8 cellular contexts compared by ENCODE assay signal in genomic region chr2:44778671-44779476, GRCh38.
DNase-seq lines count a peak whose midpoint lies in the region; ATAC-seq and TF ChIP-seq lines count a peak whose summit lies in the region.

No MANE protein-coding gene starts in this region.

- H3K9me3 Mint-ChIP-seq in glutamatergic neuron (ENCODE audit: unreplicated experiment): peaks cover 6% of the 10 kb centered on the region
- no peaks in the 10 kb centered on the region for H3K9me3 Mint-ChIP-seq in activated T-helper 2 cell treated with anti-CD3 and anti-CD28 coated beads, Interferon-gamma antibody, Interleukin-2, Interleukin-4, amounts not matched to agents 10 μg/mL and 5 μg/mL and 100 μg/mL, durations not matched to agents 14 hours and 24 hours and 36 hours

- H3K27ac Mint-ChIP-seq in glutamatergic neuron (ENCODE audit: unreplicated experiment): peak overlapping the region; percentile 28
- no peak overlapping the region for H3K27ac Mint-ChIP-seq in activated T-helper 2 cell treated with anti-CD3 and anti-CD28 coated beads, Interferon-gamma antibody, Interleukin-2, Interleukin-4, amounts not matched to agents 10 μg/mL and 5 μg/mL and 100 μg/mL, durations not matched to agents 14 hours and 24 hours and 36 hours

- H3K4me1 Mint-ChIP-seq in glutamatergic neuron (ENCODE audit: low read depth, unreplicated experiment): peaks cover 20% of the 10 kb centered on the region
- H3K4me1 Mint-ChIP-seq in activated T-helper 2 cell treated with anti-CD3 and anti-CD28 coated beads, Interferon-gamma antibody, Interleukin-2, Interleukin-4, amounts not matched to agents 10 μg/mL and 5 μg/mL and 100 μg/mL, durations not matched to agents 14 hours and 24 hours and 36 hours (ENCODE audit: low read depth): peaks cover 4% of the 10 kb centered on the region

- H3K4me3 Mint-ChIP-seq in glutamatergic neuron (ENCODE audit: unreplicated experiment): peak overlapping the region; percentile 68
- no peak overlapping the region for H3K4me3 Mint-ChIP-seq in activated T-helper 2 cell treated with anti-CD3 and anti-CD28 coated beads, Interferon-gamma antibody, Interleukin-2, Interleukin-4, amounts not matched to agents 10 μg/mL and 5 μg/mL and 100 μg/mL, durations not matched to agents 14 hours and 24 hours and 36 hours (ENCODE audit: low read depth)

- peaks cover 6% of the 10 kb centered on the region for H3K27me3 Mint-ChIP-seq in glutamatergic neuron (ENCODE audit: unreplicated experiment)
- H3K27me3 Mint-ChIP-seq in activated T-helper 2 cell treated with anti-CD3 and anti-CD28 coated beads, Interferon-gamma antibody, Interleukin-2, Interleukin-4, amounts not matched to agents 10 μg/mL and 5 μg/mL and 100 μg/mL, durations not matched to agents 14 hours and 24 hours and 36 hours (ENCODE audit: low read depth): peaks cover 9% of the 10 kb centered on the region

- peaks cover 14% of the 10 kb centered on the region for H3K36me3 Mint-ChIP-seq in glutamatergic neuron (ENCODE audit: unreplicated experiment)
- no peaks in the 10 kb centered on the region for H3K36me3 Mint-ChIP-seq in activated T-helper 2 cell treated with anti-CD3 and anti-CD28 coated beads, Interferon-gamma antibody, Interleukin-2, Interleukin-4, amounts not matched to agents 10 μg/mL and 5 μg/mL and 100 μg/mL, durations not matched to agents 14 hours and 24 hours and 36 hours (ENCODE audit: low read depth)

- ATAC-seq in GM21423 (IDR thresholded peaks at IDR 0.05; ENCODE audit: unreplicated experiment) (peak; percentile 89), HG03469 (IDR thresholded peaks at IDR 0.05; ENCODE audit: unreplicated experiment) (peak; percentile 81)

- intact Hi-C loops in activated T-helper 2 cell treated with anti-CD3 and anti-CD28 coated beads, Interferon-gamma antibody, Interleukin-2, Interleukin-4, amounts not matched to agents 10 μg/mL and 5 μg/mL and 100 μg/mL, durations not matched to agents 14 hours and 24 hours and 36 hours (cut with micrococcal nuclease): no loop called here

- DNase-seq in GM10266 (ENCODE audit: extremely low spot score): peak; percentile 87
- DNase-seq in glutamatergic neuron: no peak
- no peak for DNase-seq in NCI-H1105 (lab: John Stamatoyannopoulos, UW)
- no peak for DNase-seq in activated T-helper 2 cell treated with anti-CD3 and anti-CD28 coated beads, Interferon-gamma antibody, Interleukin-2, Interleukin-4, amounts not matched to agents 10 μg/mL and 5 μg/mL and 100 μg/mL, durations not matched to agents 14 hours and 24 hours and 36 hours (ENCODE audit: low spot score)
- DNase-seq in T-helper 9 cell: no peak
- DNase-seq in stimulated activated CD4-positive, alpha-beta T cell treated with anti-CD3 and anti-CD28 coated beads, Interleukin-2, amount 100 ng/mL, for 24 hours: no peak

- no peak for TF ChIP-seq CTCF in GM10266 (IDR thresholded peaks at IDR 0.05; ENCODE audit: control insufficient read depth, insufficient read depth, low read depth, missing control alignments)
- TF ChIP-seq CTCF in glutamatergic neuron (IDR thresholded peaks at IDR 0.05; ENCODE audit: partially characterized antibody, unreplicated experiment): no peak
